In genomic region chr16:4067262-4068001, GRCh38 we compare ENCODE assay signal across 15 cellular contexts. TPM values are rescaled to one million over a fixed set of nuclear protein-coding genes. Genes with fewer than 3 reads are reported as not detected.
DNase-seq lines count a peak whose midpoint lies in the region; ATAC-seq and TF ChIP-seq lines count a peak whose summit lies in the region.
"Had no signal": no experiment of that assay in that cellular context is flagged by ENCODE, and none has a peak within 500 bp of the region (broad histone marks: within the 10 kb centered on the region; RNA-seq: fewer than 3 reads in every experiment).

No MANE protein-coding gene starts in this region.

- H2BK15ac ChIP-seq in mesenchymal stem cell (ENCODE audit: low read depth, poor library complexity, severe bottlenecking) = no peak overlapping the region

- no peak overlapping the region for H4K91ac ChIP-seq in mesenchymal stem cell (ENCODE audit: low read length)

- no peaks in the 10 kb centered on the region for H3K9me3 Mint-ChIP-seq in effector memory CD8-positive, alpha-beta T cell

- H3K79me1 ChIP-seq in mesenchymal stem cell (replicated peaks; ENCODE audit: low read length, poor library complexity, severe bottlenecking) = peaks cover 12% of the 10 kb centered on the region

- H2BK5ac ChIP-seq in mesenchymal stem cell (ENCODE audit: low read depth, low read length, poor library complexity, severe bottlenecking) = no peak overlapping the region

- peaks cover 5% of the 10 kb centered on the region for H3K36me3 Mint-ChIP-seq in effector memory CD8-positive, alpha-beta T cell (ENCODE audit: insufficient read depth)

- peak; percentile 74 for ATAC-seq in Right ventricle myocardium inferior
- ATAC-seq in effector memory CD8-positive, alpha-beta T cell (replicated peaks) = no peak

- H3K4me3 ChIP-seq in left ventricle myocardium inferior = no peak overlapping the region
- peak overlapping the region in 1 of 2 experiments; percentile 54 for H3K4me3 ChIP-seq in mesenchymal stem cell (ENCODE audit: insufficient read depth in 1 of 2, low read depth in 1 of 2, low read length in 2 of 2)
- H3K4me3 ChIP-seq: stomach had no signal

- peak overlapping the region; percentile 80 for H3K9ac ChIP-seq in mesenchymal stem cell (ENCODE audit: low read length)

- H2BK120ac ChIP-seq in mesenchymal stem cell (ENCODE audit: low read depth, low read length) = no peak overlapping the region

- H3K27ac ChIP-seq in left ventricle myocardium inferior (replicated peaks) (no peak overlapping the region), mesenchymal stem cell (ENCODE audit: low read length, poor library complexity, severe bottlenecking) (no peak overlapping the region)
- H3K27ac ChIP-seq: WERI-Rb-1 had no signal

- H3K23ac ChIP-seq in mesenchymal stem cell (ENCODE audit: low read length in 2 of 2) = no peak overlapping the region

- DNase-seq in Right ventricle myocardium inferior (ENCODE audit: missing footprints) = no peak
- DNase-seq in left ventricle myocardium inferior = no peak
- no peak for DNase-seq in effector memory CD8-positive, alpha-beta T cell
- no peak for DNase-seq in mesenchymal stem cell
- DNase-seq in NAMALWA (ENCODE audit: low spot score) = no peak
- no peak for DNase-seq in cerebellar nuclear complex (lab: John Stamatoyannopoulos, UW)
- no peak for DNase-seq in NK-92 (lab: John Stamatoyannopoulos, UW; ENCODE audit: unreplicated experiment)
- no peak for DNase-seq in DMS153 (lab: John Stamatoyannopoulos, UW)
- DNase-seq: activated naive CD4-positive, alpha-beta T cell treated with anti-CD3 and anti-CD28 coated beads for 36 hours; midbrain; NCI-H187 treated with DMSO at 0.1 percent for 48 hours; NCI-H446 treated with DMSO at 0.1 percent for 48 hours; stomach; WERI-Rb-1 had no signal

- H3K36me3 ChIP-seq in left ventricle myocardium inferior = no peaks in the 10 kb centered on the region
- H3K36me3 ChIP-seq in mesenchymal stem cell (ENCODE audit: control insufficient read depth in 1 of 2, insufficient read depth in 2 of 2, low read depth in 1 of 2, low read length in 2 of 2) = no peaks in the 10 kb centered on the region
- H3K36me3 ChIP-seq: stomach, WERI-Rb-1 had no signal

- H2BK12ac ChIP-seq in mesenchymal stem cell (ENCODE audit: low read length in 2 of 2) = no peak overlapping the region

- H2AFZ ChIP-seq in mesenchymal stem cell (ENCODE audit: low read depth, low read length) = no peak overlapping the region

- no peak overlapping the region for H3K4me2 ChIP-seq in mesenchymal stem cell (ENCODE audit: low read length, poor library complexity, severe bottlenecking)

- peaks cover 9 to 22% of the 10 kb centered on the region in 2 donors for H3K4me1 Mint-ChIP-seq in effector memory CD8-positive, alpha-beta T cell (ENCODE audit: low read depth in 2 of 2)

- no peak overlapping the region for H2AK5ac ChIP-seq in mesenchymal stem cell (ENCODE audit: low read length, severe bottlenecking)

- no peak overlapping the region for H3K4ac ChIP-seq in mesenchymal stem cell (ENCODE audit: low read depth in 1 of 2, low read length in 2 of 2)

- H3K4me3 Mint-ChIP-seq in effector memory CD8-positive, alpha-beta T cell = no peak overlapping the region
- H3K4me3 Mint-ChIP-seq: activated naive CD4-positive, alpha-beta T cell treated with anti-CD3 and anti-CD28 coated beads for 36 hours; brain had no signal

- no peak overlapping the region for H4K8ac ChIP-seq in mesenchymal stem cell (ENCODE audit: low read length)

- intact Hi-C loops in Right ventricle myocardium inferior (cut with DNase I) = no loop called here
- intact Hi-C loops in left ventricle myocardium inferior (cut with micrococcal nuclease) = no loop called here

- 74% methylated on average over 4 of the region's 6 CpGs for WGBS in mesenchymal stem cell

- H3K14ac ChIP-seq in mesenchymal stem cell (ENCODE audit: low read length in 2 of 2) = no peak overlapping the region

- no peaks in the 10 kb centered on the region for H3K27me3 ChIP-seq in left ventricle myocardium inferior (ENCODE audit: low read depth)
- H3K27me3 ChIP-seq in mesenchymal stem cell (ENCODE audit: control insufficient read depth in 1 of 2, insufficient read depth in 1 of 2, low read length in 2 of 2) = no peaks in the 10 kb centered on the region
- H3K27me3 ChIP-seq: stomach had no signal

- H3K18ac ChIP-seq in mesenchymal stem cell (ENCODE audit: low read depth in 1 of 2, low read length in 2 of 2) = peak overlapping the region in 1 of 2 experiments; percentile 34

- TF ChIP-seq CTCF in left ventricle myocardium inferior (IDR thresholded peaks at IDR 0.05; ENCODE audit: borderline replicate concordance) = no peak

- H3K27ac Mint-ChIP-seq in effector memory CD8-positive, alpha-beta T cell = peak overlapping the region; percentile 8 to 67
- H3K27ac Mint-ChIP-seq: activated naive CD4-positive, alpha-beta T cell treated with anti-CD3 and anti-CD28 coated beads for 36 hours had no signal

- peaks cover 7% of the 10 kb centered on the region for H3K4me1 ChIP-seq in left ventricle myocardium inferior
- no peaks in the 10 kb centered on the region for H3K4me1 ChIP-seq in mesenchymal stem cell (ENCODE audit: control insufficient read depth, insufficient read depth, low read depth, low read length)

- H3K9me3 ChIP-seq in left ventricle myocardium inferior (replicated peaks) = peaks cover 12% of the 10 kb centered on the region
- peaks cover 7% of the 10 kb centered on the region for H3K9me3 ChIP-seq in mesenchymal stem cell (ENCODE audit: control insufficient read depth, low read length)

- H3K27me3 Mint-ChIP-seq in effector memory CD8-positive, alpha-beta T cell = no peaks in the 10 kb centered on the region
- H3K27me3 Mint-ChIP-seq: brain had no signal

RNA-seq across cellular contexts. Expression of gene ADCY9, which starts 48.8 kb away (rescaled TPM):
- total RNA-seq in Right ventricle myocardium inferior (48.2 TPM), left ventricle myocardium inferior (44.3 TPM)
- polyA plus RNA-seq in mesenchymal stem cell (2013, experiment 1 of 2) = 20.7 TPM
- 20.1 TPM for polyA plus RNA-seq in mesenchymal stem cell (2013, experiment 2 of 2)
